In genomic region chr4:10366628-10367027, GRCh38 we compare ENCODE assay signal across 26 cellular contexts.
"Had no signal": no experiment of that assay in that cellular context is flagged by ENCODE, and none has a peak within 500 bp of the region (broad histone marks: within the 10 kb centered on the region; RNA-seq: fewer than 3 reads in every experiment).

No MANE protein-coding gene starts in this region.

- H3K4me1 ChIP-seq: Peyer's patch had no signal

- H3K4me3 ChIP-seq: Peyer's patch had no signal

- H3K9me3 ChIP-seq: Peyer's patch had no signal

- DNase-seq: activated CD4-positive, alpha-beta memory T cell treated with anti-CD3 and anti-CD28 coated beads, Interleukin-2, amount 10 ng/mL, durations not matched to agents 7 days and 5 days; activated CD4-positive, alpha-beta T cell treated with anti-CD3 and anti-CD28 coated beads for 1 hour; activated CD4-positive, alpha-beta T cell treated with anti-CD3 and anti-CD28 coated beads for 48 hours; activated CD4-positive, CD25-positive, alpha-beta regulatory T cell; activated CD8-positive, alpha-beta memory T cell treated with anti-CD3 and anti-CD28 coated beads for 24 hours; activated CD8-positive, alpha-beta memory T cell treated with anti-CD3 and anti-CD28 coated beads, Interleukin-2, amount 10 ng/mL, durations not matched to agents 7 days and 5 days; activated CD8-positive, alpha-beta memory T cell treated with anti-CD3 and anti-CD28 coated beads, Interleukin-2, amount 50 U/mL, for 48 hours; activated effector memory CD4-positive, alpha-beta T cell treated with Interleukin-2 at 50 U/mL for 16 hours; activated naive CD4-positive, alpha-beta T cell treated with anti-CD3 and anti-CD28 coated beads, Interleukin-2, amount 10 ng/mL, durations not matched to agents 7 days and 5 days; activated T-cell treated with anti-CD3 and anti-CD28 coated beads, Interleukin-2, amount 50 U/mL, for 48 hours; amniotic stem cell; aorta; brain microvascular endothelial cell; NCI-H1105; NCI-H1417 treated with DMSO at 0.1 percent for 48 hours; NCI-H187 treated with DMSO at 0.1 percent for 48 hours; NCI-H2081 treated with DMSO at 0.1 percent for 48 hours; NCI-H345; NCI-H524 treated with DMSO at 0.1 percent for 48 hours; NK-92 treated with Interleukin-12 subunit alpha and Interleukin-12 subunit beta, amount 100 ng/mL, for 24 hours; PC-3; Peyer's patch; Right ventricle myocardium superior; RPMI8226; T1000 had no signal

- H3K36me3 ChIP-seq: brain microvascular endothelial cell, Peyer's patch, WERI-Rb-1 had no signal

- H3K27me3 ChIP-seq: brain microvascular endothelial cell, Peyer's patch had no signal

- ATAC-seq: activated CD8-positive, alpha-beta memory T cell treated with anti-CD3 and anti-CD28 coated beads, Interleukin-2, amount 10 ng/mL, durations not matched to agents 7 days and 5 days; PC-3 had no signal

- H3K27ac ChIP-seq: brain microvascular endothelial cell, Peyer's patch, WERI-Rb-1 had no signal
